ENCODE assay signal across 19 cellular contexts in genomic region chr1:217734973-217735372, GRCh38.
"Had no signal": no experiment of that assay in that cellular context is flagged by ENCODE, and none has a peak within 500 bp of the region (broad histone marks: within the 10 kb centered on the region; RNA-seq: fewer than 3 reads in every experiment).

No MANE protein-coding gene starts in this region.

- H3K4me3 ChIP-seq: coronary artery, hepatocyte, left ventricle myocardium inferior, skin epidermis, tibial nerve had no signal

- H3K36me3 ChIP-seq: left ventricle myocardium inferior, neutrophil, tibial nerve, WERI-Rb-1 had no signal

- H3K4me2 ChIP-seq: hepatocyte had no signal

- H3K4me1 ChIP-seq: left ventricle myocardium inferior, tibial nerve had no signal

- H3K79me2 ChIP-seq: hepatocyte had no signal

- H3K27me3 ChIP-seq: hepatocyte, neutrophil, tibial nerve had no signal

- H3K27ac ChIP-seq: coronary artery, hepatocyte, left ventricle myocardium inferior, neutrophil, skin epidermis, tibial nerve, WERI-Rb-1 had no signal

- H2AFZ ChIP-seq: hepatocyte had no signal

- H3K9me3 ChIP-seq: left ventricle myocardium inferior, neutrophil, tibial nerve had no signal

- ATAC-seq: activated CD8-positive, alpha-beta memory T cell treated with anti-CD3 and anti-CD28 coated beads, Interleukin-2, amount 10 ng/mL, durations not matched to agents 7 days and 5 days; naive thymus-derived CD8-positive, alpha-beta T cell had no signal

- DNase-seq: activated CD4-positive, alpha-beta memory T cell treated with anti-CD3 and anti-CD28 coated beads for 36 hours; activated CD8-positive, alpha-beta memory T cell treated with anti-CD3 and anti-CD28 coated beads, Interleukin-2, amount 10 ng/mL, durations not matched to agents 7 days and 5 days; activated naive CD4-positive, alpha-beta T cell treated with anti-CD3 and anti-CD28 coated beads, Interleukin-2, amount 10 ng/mL, durations not matched to agents 7 days and 5 days; activated T-cell treated with anti-CD3 and anti-CD28 coated beads, Interleukin-2, amount 50 U/mL, for 1 hour; effector CD4-positive, alpha-beta T cell; kidney; left ventricle myocardium inferior; naive thymus-derived CD8-positive, alpha-beta T cell; stimulated activated CD4-positive, alpha-beta T cell treated with anti-CD3 and anti-CD28 coated beads, Interleukin-15, amount 100 ng/mL, for 24 hours; stimulated activated CD4-positive, alpha-beta T cell treated with anti-CD3 and anti-CD28 coated beads, Interleukin-4, amount 100 ng/mL, for 1 hour; stimulated activated naive CD4-positive, alpha-beta T cell; substantia nigra; T1000; WERI-Rb-1 had no signal
